ENCODE assay signal across 1 cellular context in the genomic region with DNA sequence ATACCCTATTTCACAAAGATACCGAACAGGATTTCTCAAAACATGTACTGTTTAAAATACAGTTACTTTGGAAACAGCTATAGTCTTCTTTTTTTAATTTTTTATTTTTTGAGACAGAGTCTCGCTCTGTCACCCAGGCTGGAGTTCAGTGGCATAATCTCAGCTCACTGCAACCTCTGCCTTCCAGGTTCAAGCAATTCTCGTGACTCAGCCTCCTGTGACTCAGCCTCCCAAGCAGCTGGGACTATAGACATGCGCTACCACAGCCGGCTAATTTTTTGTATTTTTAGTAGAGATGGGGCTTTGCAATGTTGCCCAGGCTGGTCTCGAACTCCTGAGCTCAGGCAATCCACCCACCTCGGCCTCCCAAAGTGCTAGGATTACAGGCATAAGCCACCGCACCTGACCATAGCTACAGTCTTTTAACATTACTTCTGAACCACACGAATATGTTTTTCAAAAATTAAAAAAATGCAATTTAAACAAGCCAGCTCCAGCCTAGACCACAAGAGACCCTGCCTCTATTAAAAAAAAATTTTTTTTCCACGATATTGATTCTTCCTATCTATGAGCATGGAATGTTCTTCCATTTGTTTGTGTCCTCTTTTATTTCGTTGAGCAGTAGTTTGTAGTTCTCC.
A peak's percentile ranks its signal among the peaks of the same experiment; 100 is the strongest.
TF ChIP-seq lines count a peak whose summit lies in the region.
"Not testable (repeated sequence)": the region's sequence is repeated elsewhere in the genome, so short reads cannot be mapped to it uniquely, and the experiment has no call there.

No MANE protein-coding gene starts in this region.

TF ChIP-seq in K562, 482 proteins besides CTCF, POLR2A, EP300 and RAD21 (continued from another document):
- peak; percentile 54; the same call in 1 of the 2 replicates for TF ChIP-seq MITF (IDR thresholded peaks at IDR 0.05)
- peak; percentile 85 for TF ChIP-seq JUND (IDR thresholded peaks at IDR 0.05; ENCODE audit: borderline replicate concordance, low read depth, low read length)
- TF ChIP-seq JUND (tag; IDR thresholded peaks at IDR 0.05; ENCODE audit: borderline replicate concordance, low read depth, low read length): peak; percentile 52; the same call in 1 of the 3 replicates
- peak; percentile 64; the same call in 1 of the 2 replicates for TF ChIP-seq ZNF395 (CRISPR knock-in tag; IDR thresholded peaks at IDR 0.05)
- TF ChIP-seq NFE2 (IDR thresholded peaks at IDR 0.05; ENCODE audit: low read depth): peak; percentile 69
- TF ChIP-seq ZEB2 (IDR thresholded peaks at IDR 0.05): 0 out of 2 replicates have a peak, but pooled peaks have one; percentile 33
- peak; percentile 87 for TF ChIP-seq DPF2 (IDR thresholded peaks at IDR 0.05)
- TF ChIP-seq BHLHE40 (IDR thresholded peaks at IDR 0.05; ENCODE audit: low read length): peak; percentile 63; the same call in 1 of the 2 replicates
- TF ChIP-seq C11orf30 (IDR thresholded peaks at IDR 0.05; ENCODE audit: low read depth): peak; percentile 46; the same call in 1 of the 2 replicates
- TF ChIP-seq SMARCA4 (IDR thresholded peaks at IDR 0.05): peak; percentile 91
- peak; percentile 32 for TF ChIP-seq DACH1 (IDR thresholded peaks at IDR 0.05; ENCODE audit: partially characterized antibody)
- TF ChIP-seq NR2C2 (CRISPR knock-in tag; IDR thresholded peaks at IDR 0.05); JUN (CRISPR knock-in tag; IDR thresholded peaks at IDR 0.05; ENCODE audit: borderline replicate concordance); NR2C1 (tag; IDR thresholded peaks at IDR 0.05); FOXM1 (CRISPR knock-in tag; IDR thresholded peaks at IDR 0.05; ENCODE audit: low read depth); TOE1 (CRISPR knock-in tag; IDR thresholded peaks at IDR 0.05; ENCODE audit: borderline replicate concordance, low read depth): not testable (repeated sequence)
- TF ChIP-seq NR2C2 (tag; IDR thresholded peaks at IDR 0.05): peak; percentile 57; the same call in 1 of the 2 replicates
- TF ChIP-seq, protein P1, sequence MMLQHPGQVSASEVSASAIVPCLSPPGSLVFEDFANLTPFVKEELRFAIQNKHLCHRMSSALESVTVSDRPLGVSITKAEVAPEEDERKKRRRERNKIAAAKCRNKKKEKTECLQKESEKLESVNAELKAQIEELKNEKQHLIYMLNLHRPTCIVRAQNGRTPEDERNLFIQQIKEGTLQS (IDR thresholded peaks at IDR 0.05): peak; percentile 90
- TF ChIP-seq, protein P1 (CRISPR knock-in tag; conservative IDR thresholded peaks at IDR 0.05): not testable (repeated sequence)
- TF ChIP-seq KDM1A (IDR thresholded peaks at IDR 0.05): peak; percentile 91 to 94
- TF ChIP-seq TAF9B (IDR thresholded peaks at IDR 0.05; ENCODE audit: partially characterized antibody): peak; percentile 48
- peak; percentile 82 for TF ChIP-seq ARID1B (IDR thresholded peaks at IDR 0.05)
- peak; percentile 70; the same call in 1 of the 2 replicates for TF ChIP-seq JUN (IDR thresholded peaks at IDR 0.05; ENCODE audit: borderline replicate concordance, low read depth, low read length)
- TF ChIP-seq SMARCE1 (IDR thresholded peaks at IDR 0.05): peak; percentile 91
- TF ChIP-seq SMARCC2 (IDR thresholded peaks at IDR 0.05; ENCODE audit: low read depth): peak; percentile 48; the same call in 1 of the 2 replicates
- TF ChIP-seq FOSL1 (tag; conservative IDR thresholded peaks at IDR 0.05): peak; percentile 95
- TF ChIP-seq HDAC1 (IDR thresholded peaks at IDR 0.05): peak in 1 of 2 experiments; percentile 70; a peak in 1 of 4 replicates
- 0 out of 2 replicates have a peak, but pooled peaks have one; percentile 23 for TF ChIP-seq NR2C1 (IDR thresholded peaks at IDR 0.05)
- TF ChIP-seq FOXM1 (IDR thresholded peaks at IDR 0.05; ENCODE audit: low read depth): 0 out of 2 replicates have a peak, but pooled peaks have one; percentile 33
- peak; percentile 70 to 73 for TF ChIP-seq NRF1 (conservative IDR thresholded peaks at IDR 0.05 in 1 of 2, IDR thresholded peaks at IDR 0.05 in 1 of 2)
- peak; percentile 73; the same call in 1 of the 2 replicates for TF ChIP-seq TOE1 (IDR thresholded peaks at IDR 0.05; ENCODE audit: borderline replicate concordance)
- peak; percentile 56 for TF ChIP-seq CBFA2T3 (IDR thresholded peaks at IDR 0.05)
